9 cellular contexts compared by ENCODE assay signal in the genomic region with DNA sequence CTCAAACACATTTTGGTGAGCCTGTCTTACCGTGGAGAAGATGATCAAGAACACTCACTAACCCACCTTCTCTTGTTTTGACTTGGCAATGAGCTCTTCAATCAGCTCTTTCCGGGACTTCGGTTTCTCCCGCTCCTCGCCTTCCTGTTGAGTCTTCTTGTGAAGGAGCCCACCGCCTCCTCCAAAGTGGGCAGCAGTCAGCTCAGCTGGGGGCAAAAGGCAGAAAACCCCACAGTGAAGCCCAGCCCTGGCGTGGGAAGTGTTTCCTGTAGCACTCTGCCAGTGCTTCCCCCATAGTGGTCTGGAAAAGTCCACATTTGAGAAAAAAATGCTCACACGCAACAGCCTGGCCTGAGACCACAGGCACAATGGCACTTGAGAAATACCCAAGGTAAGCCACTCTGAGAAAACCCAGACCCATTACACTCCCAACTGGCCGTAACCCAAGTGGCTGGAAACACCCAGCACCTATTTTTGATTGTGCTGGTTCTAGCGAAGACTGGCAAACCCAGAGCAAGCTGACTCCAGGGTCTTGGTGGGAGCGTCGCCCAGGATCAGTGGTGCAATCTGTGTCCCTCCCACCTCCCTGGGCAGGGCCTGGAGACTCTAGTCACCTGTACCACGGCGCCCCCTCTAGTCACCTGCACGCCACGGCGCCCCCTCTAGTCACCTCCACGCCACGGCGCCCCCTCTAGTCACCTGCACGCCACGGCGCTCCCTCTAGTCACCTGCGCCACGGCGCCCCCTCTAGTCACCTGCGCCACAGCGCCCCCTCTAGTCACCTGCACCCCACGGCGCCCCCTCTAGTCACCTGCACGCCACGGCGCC. TPM values are rescaled to one million over a fixed set of nuclear protein-coding genes. Genes with fewer than 3 reads are reported as not detected.
DNase-seq lines count a peak whose midpoint lies in the region; ATAC-seq and TF ChIP-seq lines count a peak whose summit lies in the region.
"Had no signal": no experiment of that assay in that cellular context is flagged by ENCODE, and none has a peak within 500 bp of the region (broad histone marks: within the 10 kb centered on the region; RNA-seq: fewer than 3 reads in every experiment).

No MANE protein-coding gene starts in this region.

- H3K9me3 Mint-ChIP-seq in Caco-2 (ENCODE audit: unreplicated experiment) (no peaks in the 10 kb centered on the region), endothelial cell (ENCODE audit: unreplicated experiment) (no peaks in the 10 kb centered on the region), HFFc6 (no peaks in the 10 kb centered on the region)

- no peaks in the 10 kb centered on the region for H3K27me3 ChIP-seq in Caco-2 (replicated peaks; ENCODE audit: control insufficient read depth, insufficient read depth, low read length)
- H3K27me3 ChIP-seq in SU-DHL-6 (ENCODE audit: low read length) = no peaks in the 10 kb centered on the region

- H3K79me2 ChIP-seq in SU-DHL-6 (ENCODE audit: insufficient read depth, low read length) = peaks cover 38% of the 10 kb centered on the region

- H3K27me3 Mint-ChIP-seq in Caco-2 (ENCODE audit: insufficient read depth, unreplicated experiment) = no peaks in the 10 kb centered on the region
- no peaks in the 10 kb centered on the region for H3K27me3 Mint-ChIP-seq in endothelial cell (ENCODE audit: unreplicated experiment)
- no peaks in the 10 kb centered on the region for H3K27me3 Mint-ChIP-seq in HFFc6 (ENCODE audit: insufficient read depth)

- H3K4me3 ChIP-seq in Caco-2 (ENCODE audit: low read depth, low read length) (no peak overlapping the region), SU-DHL-6 (ENCODE audit: insufficient read depth, low read length, poor library complexity, severe bottlenecking) (no peak overlapping the region)
- H3K4me3 ChIP-seq: HAP-1 had no signal

- H3K4me1 Mint-ChIP-seq in Caco-2 (ENCODE audit: low read depth, unreplicated experiment) (peaks cover 6% of the 10 kb centered on the region), endothelial cell (ENCODE audit: unreplicated experiment) (peaks cover 16% of the 10 kb centered on the region), HFFc6 (ENCODE audit: low read depth) (peaks cover 32% of the 10 kb centered on the region)

- H3K36me3 Mint-ChIP-seq in Caco-2 (ENCODE audit: insufficient read depth, unreplicated experiment) (peaks cover 93% of the 10 kb centered on the region), endothelial cell (ENCODE audit: low read depth, unreplicated experiment) (peaks cover 39% of the 10 kb centered on the region), HFFc6 (ENCODE audit: low read depth) (peaks cover 67% of the 10 kb centered on the region)

- H3K4me2 ChIP-seq in SU-DHL-6 (ENCODE audit: low read depth, low read length, poor library complexity, severe bottlenecking) = no peak overlapping the region

- H3F3A ChIP-seq in SU-DHL-6 (ENCODE audit: insufficient read depth) = peaks cover 32% of the 10 kb centered on the region

- H3K9me2 ChIP-seq in SU-DHL-6 (replicated peaks; ENCODE audit: insufficient read depth, low read length) = no peaks in the 10 kb centered on the region

- intact Hi-C loops in Caco-2 (cut with micrococcal nuclease; ENCODE audit: unreplicated experiment) = no loop called here

- H3K27ac ChIP-seq in SU-DHL-6 (ENCODE audit: low read depth, low read length) = peak overlapping the region; percentile 22; the same call in 1 of the 2 replicates

- no peak overlapping the region for H3K9ac ChIP-seq in SU-DHL-6 (ENCODE audit: low read length)

- ATAC-seq in stimulated activated naive CD8-positive, alpha-beta T cell treated with anti-CD3 and anti-CD28 coated beads, Interleukin-15, Interleukin-2, amounts not matched to agents 100 U/mL and 50 U/mL, for 24 hours = peak; percentile 87
- no peak for ATAC-seq in esophagus mucosa
- no peak for ATAC-seq in HG02884 (IDR thresholded peaks at IDR 0.05; ENCODE audit: unreplicated experiment)

- no peaks in the 10 kb centered on the region for H3K9me3 ChIP-seq in Caco-2
- no peaks in the 10 kb centered on the region for H3K9me3 ChIP-seq in SU-DHL-6 (ENCODE audit: insufficient read depth, low read length)
- H3K9me3 ChIP-seq: HAP-1 had no signal

- CTCF ChIA-PET in Caco-2 (lab: Charles Lee) = interaction anchor here (1.2 kb wide), 1 partner anchor 9 kb away, joined by 5 read pairs; a partner anchor contains a TSS

- POLR2A ChIA-PET in Caco-2 (lab: Charles Lee) = interaction anchor here (1.0 kb wide), 1 partner anchor 8 kb away, joined by 10 read pairs; a partner anchor contains a TSS

- no peak overlapping the region for H3K27ac Mint-ChIP-seq in Caco-2 (ENCODE audit: unreplicated experiment)
- H3K27ac Mint-ChIP-seq in endothelial cell (ENCODE audit: unreplicated experiment) = peak overlapping the region; percentile 72
- H3K27ac Mint-ChIP-seq in HFFc6 = no peak overlapping the region

- peaks cover 5% of the 10 kb centered on the region; the same call in 1 of the 2 replicates for H3K4me1 ChIP-seq in Caco-2
- H3K4me1 ChIP-seq: HAP-1 had no signal

- H4K20me1 ChIP-seq in SU-DHL-6 (ENCODE audit: low read depth, low read length) = peaks cover 16% of the 10 kb centered on the region; the same call in 1 of the 2 replicates

- TF ChIP-seq CTCF in Caco-2 (IDR thresholded peaks at IDR 0.05; ENCODE audit: insufficient read depth in 1 of 2, low read depth in 1 of 2, low read length in 1 of 2, severe bottlenecking in 1 of 2, unreplicated experiment in 1 of 2) (peak; percentile 22 to 36), GM20000 (IDR thresholded peaks at IDR 0.05; ENCODE audit: extremely low read depth, missing control alignments) (peak; percentile 46), SU-DHL-6 (IDR thresholded peaks at IDR 0.05; ENCODE audit: insufficient read depth, low read length, poor library complexity, severe bottlenecking) (no peak), endothelial cell (IDR thresholded peaks at IDR 0.05; ENCODE audit: unreplicated experiment) (peak; percentile 65), HFFc6 (IDR thresholded peaks at IDR 0.05) (no peak; the same call in 1 of the 2 replicates)

- H2AFZ ChIP-seq in SU-DHL-6 (ENCODE audit: low read depth, low read length, severe bottlenecking) = no peak overlapping the region

- DNase-seq in Caco-2 (no peak), GM20000 (ENCODE audit: low spot score) (peak; percentile 66), endothelial cell (ENCODE audit: low spot score) (no peak), HFFc6 (no peak)
- peak; percentile 78 for DNase-seq in stimulated activated naive CD8-positive, alpha-beta T cell treated with anti-CD3 and anti-CD28 coated beads, Interleukin-15, Interleukin-2, amounts not matched to agents 100 U/mL and 50 U/mL, for 24 hours

- no peak overlapping the region for H3K4me3 Mint-ChIP-seq in Caco-2 (ENCODE audit: unreplicated experiment)
- no peak overlapping the region for H3K4me3 Mint-ChIP-seq in endothelial cell (ENCODE audit: unreplicated experiment)
- H3K4me3 Mint-ChIP-seq in HFFc6 = no peak overlapping the region

- H3K36me3 ChIP-seq in Caco-2 (ENCODE audit: control insufficient read depth, insufficient read depth, low read length) (peaks cover 10% of the 10 kb centered on the region), SU-DHL-6 (ENCODE audit: low read length) (peaks cover 34% of the 10 kb centered on the region)

- no TSS peak for BruUV-seq in Caco-2 (replicated peaks; lab: Mats Ljungman, UMichigan)

RNA-seq across cellular contexts. Expression of a gene that starts 8.6 kb away (rescaled TPM):
- total RNA-seq in Caco-2 (2022) = 55.2 and 60.5 TPM in 2 replicates
- 22.9 TPM for total RNA-seq in endothelial cell (ENCODE audit: unreplicated experiment)
- total RNA-seq in esophagus mucosa = 28.7 TPM
- 10 to 100 TPM; 34.8 to 39.4 (median 37.0) TPM for total RNA-seq in HFFc6 (2021; fragmentation: NEBNext Ultra II Directional; extraction: Animal tissue kit (Norgen Biotek cat#: 25700))

RNA-seq across cellular contexts. Expression of a gene that starts 8.8 kb away (rescaled TPM):
- total RNA-seq in Caco-2 (2022) = 6.8 and 7.1 TPM in 2 replicates
- total RNA-seq in endothelial cell (ENCODE audit: unreplicated experiment) = 5.9 TPM
- total RNA-seq in esophagus mucosa = 2.0 TPM
- 1 to 10 TPM; 5.1 to 8.1 (median 6.7) TPM for total RNA-seq in HFFc6 (2021; fragmentation: NEBNext Ultra II Directional; extraction: Animal tissue kit (Norgen Biotek cat#: 25700))

Comparison
In these comparisons a context has a peak if more than half of its experiments do, and no peak if none do; other contexts are left out.
1. DNase-seq: peak in GM20000 (single experiment) and stimulated activated naive CD8-positive, alpha-beta T cell treated with anti-CD3 and anti-CD28 coated beads, Interleukin-15, Interleukin-2, amounts not matched to agents 100 U/mL and 50 U/mL, for 24 hours (single experiment); none in Caco-2 (0 of 2), endothelial cell (single experiment) and HFFc6 (single experiment).
2. CTCF ChIP-seq: peak in Caco-2 (2 of 2), GM20000 (single experiment) and endothelial cell (single experiment); none in SU-DHL-6 (single experiment) and HFFc6 (single experiment).